22 cellular contexts compared by ENCODE assay signal in the genomic region with DNA sequence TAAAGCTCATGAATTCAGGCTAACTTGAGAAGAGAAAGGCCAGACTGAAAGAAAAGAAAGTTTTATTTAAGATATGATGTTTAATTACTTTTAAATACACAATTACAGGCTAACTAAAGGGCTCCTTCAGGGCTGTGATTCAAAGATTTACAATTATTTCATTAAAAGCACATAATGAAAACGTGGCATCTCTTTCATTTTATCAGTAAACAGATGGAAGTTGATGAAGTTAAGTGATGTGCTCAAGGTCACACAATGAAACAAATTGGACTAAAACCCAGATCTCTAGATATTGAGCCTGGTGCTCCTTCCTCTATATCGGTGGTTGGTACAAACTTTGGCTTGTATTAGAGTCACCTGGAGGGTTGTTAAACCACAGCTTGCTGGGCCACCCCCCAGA.
"Had no signal": no experiment of that assay in that cellular context is flagged by ENCODE, and none has a peak within 500 bp of the region (broad histone marks: within the 10 kb centered on the region; RNA-seq: fewer than 3 reads in every experiment).

No MANE protein-coding gene starts in this region.

- H3K27ac Mint-ChIP-seq: activated CD4-positive, alpha-beta memory T cell treated with anti-CD3 and anti-CD28 coated beads for 36 hours; activated naive CD4-positive, alpha-beta T cell treated with anti-CD3 and anti-CD28 coated beads for 36 hours; brain had no signal

- H3K27ac ChIP-seq: Peyer's patch, RWPE1, SJCRH30, VCaP had no signal

- H3K4me1 ChIP-seq: Peyer's patch had no signal

- H3K36me3 ChIP-seq: Peyer's patch, SJCRH30 had no signal

- H3K9me3 ChIP-seq: Peyer's patch, SJCRH30 had no signal

- H3K36me3 Mint-ChIP-seq: activated CD4-positive, alpha-beta memory T cell treated with anti-CD3 and anti-CD28 coated beads for 36 hours; activated naive CD8-positive, alpha-beta T cell; brain had no signal

- ATAC-seq: activated T-helper 17 cell treated with anti-CD3 and anti-CD28 coated beads, Interleukin-2, amount 50 U/mL, for 72 hours had no signal

- H3K27me3 ChIP-seq: Peyer's patch, SJCRH30 had no signal

- DNase-seq: activated CD4-positive, alpha-beta memory T cell treated with anti-CD3 and anti-CD28 coated beads for 36 hours; activated CD4-positive, alpha-beta T cell treated with anti-CD3 and anti-CD28 coated beads for 4 hours; activated CD8-positive, alpha-beta memory T cell treated with anti-CD3 and anti-CD28 coated beads for 24 hours; activated gamma-delta T cell; activated naive CD4-positive, alpha-beta T cell treated with anti-CD3 and anti-CD28 coated beads for 36 hours; activated T-cell treated with anti-CD3 and anti-CD28 coated beads, Interleukin-2, amount 50 U/mL, for 48 hours; amygdala; MM.1S; NCI-H1105 treated with DMSO at 0.1 percent for 48 hours; NCI-H1436 treated with DMSO at 0.1 percent for 48 hours; NCI-H187 treated with DMSO at 0.1 percent for 48 hours; NCI-H2081 treated with DMSO at 0.1 percent for 48 hours; NCI-H446; NCI-H524; Peyer's patch; Right ventricle myocardium superior; SJCRH30 had no signal

- H3K4me3 ChIP-seq: Peyer's patch, SJCRH30 had no signal

- H3K27me3 Mint-ChIP-seq: activated CD4-positive, alpha-beta memory T cell treated with anti-CD3 and anti-CD28 coated beads for 36 hours; activated naive CD8-positive, alpha-beta T cell had no signal

- H3K4me3 Mint-ChIP-seq: activated CD4-positive, alpha-beta memory T cell treated with anti-CD3 and anti-CD28 coated beads for 36 hours; activated naive CD4-positive, alpha-beta T cell treated with anti-CD3 and anti-CD28 coated beads for 36 hours; brain had no signal

- H3K9me3 Mint-ChIP-seq: activated CD4-positive, alpha-beta memory T cell treated with anti-CD3 and anti-CD28 coated beads for 36 hours; activated naive CD4-positive, alpha-beta T cell treated with anti-CD3 and anti-CD28 coated beads for 36 hours; activated T-helper 17 cell treated with anti-CD3 and anti-CD28 coated beads, Interleukin-2, amount 50 U/mL, for 72 hours had no signal
